10 cellular contexts compared by ENCODE assay signal in the genomic region with DNA sequence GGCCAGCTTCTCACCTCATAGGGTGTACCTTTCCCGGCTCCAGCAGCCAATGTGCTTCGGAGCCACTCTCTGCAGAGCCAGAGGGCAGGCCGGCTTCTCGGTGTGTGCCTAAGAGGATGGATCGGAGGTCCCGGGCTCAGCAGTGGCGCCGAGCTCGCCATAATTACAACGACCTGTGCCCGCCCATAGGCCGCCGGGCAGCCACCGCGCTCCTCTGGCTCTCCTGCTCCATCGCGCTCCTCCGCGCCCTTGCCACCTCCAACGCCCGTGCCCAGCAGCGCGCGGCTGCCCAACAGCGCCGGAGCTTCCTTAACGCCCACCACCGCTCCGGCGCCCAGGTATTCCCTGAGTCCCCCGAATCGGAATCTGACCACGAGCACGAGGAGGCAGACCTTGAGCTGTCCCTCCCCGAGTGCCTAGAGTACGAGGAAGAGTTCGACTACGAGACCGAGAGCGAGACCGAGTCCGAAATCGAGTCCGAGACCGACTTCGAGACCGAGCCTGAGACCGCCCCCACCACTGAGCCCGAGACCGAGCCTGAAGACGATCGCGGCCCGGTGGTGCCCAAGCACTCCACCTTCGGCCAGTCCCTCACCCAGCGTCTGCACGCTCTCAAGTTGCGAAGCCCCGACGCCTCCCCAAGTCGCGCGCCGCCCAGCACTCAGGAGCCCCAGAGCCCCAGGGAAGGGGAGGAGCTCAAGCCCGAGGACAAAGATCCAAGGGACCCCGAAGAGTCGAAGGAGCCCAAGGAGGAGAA. TPM values are rescaled to one million over a fixed set of nuclear protein-coding genes. Genes with fewer than 3 reads are reported as not detected.
A peak's percentile ranks its signal among the peaks of the same experiment; 100 is the strongest.
DNase-seq lines count a peak whose midpoint lies in the region; ATAC-seq and TF ChIP-seq lines count a peak whose summit lies in the region.
"Had no signal": no experiment of that assay in that cellular context is flagged by ENCODE, and none has a peak within 500 bp of the region (broad histone marks: within the 10 kb centered on the region; RNA-seq: fewer than 3 reads in every experiment).

No MANE protein-coding gene starts in this region.

- no peak overlapping the region for H3K27ac Mint-ChIP-seq in activated CD4-positive, alpha-beta memory T cell treated with anti-CD3 and anti-CD28 coated beads for 36 hours
- H3K27ac Mint-ChIP-seq in activated CD4-positive, alpha-beta memory T cell treated with anti-CD3 and anti-CD28 coated beads, Interleukin-2, amount 10 ng/mL, durations not matched to agents 7 days and 5 days: no peak overlapping the region
- H3K27ac Mint-ChIP-seq in glutamatergic neuron (ENCODE audit: unreplicated experiment): no peak overlapping the region

- no peak overlapping the region for H3K27ac ChIP-seq in SJSA1
- H3K27ac ChIP-seq: HL-60, VCaP had no signal

- H3K9me3 Mint-ChIP-seq in activated CD4-positive, alpha-beta memory T cell treated with anti-CD3 and anti-CD28 coated beads for 36 hours: no peaks in the 10 kb centered on the region
- no peaks in the 10 kb centered on the region for H3K9me3 Mint-ChIP-seq in activated CD4-positive, alpha-beta memory T cell treated with anti-CD3 and anti-CD28 coated beads, Interleukin-2, amount 10 ng/mL, durations not matched to agents 7 days and 5 days
- H3K9me3 Mint-ChIP-seq in glutamatergic neuron (ENCODE audit: unreplicated experiment): peaks cover 2% of the 10 kb centered on the region

- DNase-seq in activated CD4-positive, alpha-beta memory T cell treated with anti-CD3 and anti-CD28 coated beads for 36 hours: no peak
- DNase-seq in activated CD4-positive, alpha-beta memory T cell treated with anti-CD3 and anti-CD28 coated beads, Interleukin-2, amount 10 ng/mL, durations not matched to agents 7 days and 5 days: no peak
- no peak for DNase-seq in SJSA1 (ENCODE audit: low read depth in 1 of 2, low spot score in 2 of 2)
- peak; percentile 24 for DNase-seq in glutamatergic neuron
- DNase-seq in GOT3 (lab: John Stamatoyannopoulos, UW): no peak
- no peak for DNase-seq in DMS53 (lab: John Stamatoyannopoulos, UW)

- no peak for ATAC-seq in GM21367 (IDR thresholded peaks at IDR 0.05; ENCODE audit: unreplicated experiment)

- peak overlapping the region; percentile 29 for H3K4me3 ChIP-seq in SJSA1
- no peak overlapping the region for H3K4me3 ChIP-seq in skeletal muscle satellite cell (ENCODE audit: low read length)

- H3K4me3 Mint-ChIP-seq in activated CD4-positive, alpha-beta memory T cell treated with anti-CD3 and anti-CD28 coated beads for 36 hours: peak overlapping the region; percentile 41
- no peak overlapping the region for H3K4me3 Mint-ChIP-seq in activated CD4-positive, alpha-beta memory T cell treated with anti-CD3 and anti-CD28 coated beads, Interleukin-2, amount 10 ng/mL, durations not matched to agents 7 days and 5 days
- peak overlapping the region; percentile 82 for H3K4me3 Mint-ChIP-seq in glutamatergic neuron (ENCODE audit: unreplicated experiment)

- POLR2A ChIA-PET in activated CD4-positive, alpha-beta memory T cell treated with anti-CD3 and anti-CD28 coated beads for 36 hours (lab: Charles Lee): interaction anchor here (0.9 to 1.5 kb wide), 2 partner anchors 188 to 190 kb away, joined by 3 to 5 read pairs; a partner anchor contains a TSS
- POLR2A ChIA-PET in activated CD4-positive, alpha-beta memory T cell treated with anti-CD3 and anti-CD28 coated beads, Interleukin-2, amount 10 ng/mL, durations not matched to agents 7 days and 5 days (lab: Charles Lee): no interaction called here

- H3K4me1 ChIP-seq in SJSA1 (replicated peaks) (peaks cover 18% of the 10 kb centered on the region), skeletal muscle satellite cell (ENCODE audit: control insufficient read depth, insufficient read depth, low read length) (no peaks in the 10 kb centered on the region)

- H3K4me1 Mint-ChIP-seq in activated CD4-positive, alpha-beta memory T cell treated with anti-CD3 and anti-CD28 coated beads for 36 hours (ENCODE audit: low read depth): peaks cover 3% of the 10 kb centered on the region
- peaks cover 14% of the 10 kb centered on the region for H3K4me1 Mint-ChIP-seq in activated CD4-positive, alpha-beta memory T cell treated with anti-CD3 and anti-CD28 coated beads, Interleukin-2, amount 10 ng/mL, durations not matched to agents 7 days and 5 days
- H3K4me1 Mint-ChIP-seq in glutamatergic neuron (ENCODE audit: low read depth, unreplicated experiment): peaks cover 37% of the 10 kb centered on the region

- CTCF ChIA-PET in activated CD4-positive, alpha-beta memory T cell treated with anti-CD3 and anti-CD28 coated beads for 36 hours (lab: Charles Lee): interaction anchor here (0.7 to 2.5 kb wide), 6 partner anchors 11 to 600 kb away, joined by 3 to 8 read pairs (median 3); no protein-coding TSS in a partner anchor
- CTCF ChIA-PET in activated CD4-positive, alpha-beta memory T cell treated with anti-CD3 and anti-CD28 coated beads, Interleukin-2, amount 10 ng/mL, durations not matched to agents 7 days and 5 days (lab: Charles Lee): interaction anchor here (1.0 to 1.4 kb wide), 3 partner anchors 192 to 359 kb away, joined by 3 to 5 read pairs (median 5); no protein-coding TSS in a partner anchor

- H3K27me3 ChIP-seq in SJSA1 (replicated peaks) (peaks cover 46% of the 10 kb centered on the region), skeletal muscle satellite cell (ENCODE audit: control insufficient read depth, insufficient read depth, low read length) (peaks cover 65% of the 10 kb centered on the region)

- H3K9ac ChIP-seq in skeletal muscle satellite cell (ENCODE audit: low read depth, low read length): no peak overlapping the region

- no peaks in the 10 kb centered on the region for H3K36me3 Mint-ChIP-seq in activated CD4-positive, alpha-beta memory T cell treated with anti-CD3 and anti-CD28 coated beads for 36 hours
- H3K36me3 Mint-ChIP-seq in activated CD4-positive, alpha-beta memory T cell treated with anti-CD3 and anti-CD28 coated beads, Interleukin-2, amount 10 ng/mL, durations not matched to agents 7 days and 5 days (ENCODE audit: low read depth): peaks cover 12% of the 10 kb centered on the region
- peaks cover 4% of the 10 kb centered on the region for H3K36me3 Mint-ChIP-seq in glutamatergic neuron (ENCODE audit: unreplicated experiment)

- TF ChIP-seq CTCF in glutamatergic neuron (IDR thresholded peaks at IDR 0.05; ENCODE audit: partially characterized antibody, unreplicated experiment): no peak

- H3K9me3 ChIP-seq in SJSA1 (replicated peaks) (0 out of 2 replicates have a peak, but pooled peaks cover 11% of the 10 kb centered on the region), skeletal muscle satellite cell (replicated peaks; ENCODE audit: low read length) (no peaks in the 10 kb centered on the region)

- no peaks in the 10 kb centered on the region for H3K36me3 ChIP-seq in SJSA1
- no peaks in the 10 kb centered on the region for H3K36me3 ChIP-seq in skeletal muscle satellite cell (ENCODE audit: insufficient read depth, low read length)

- intact Hi-C loops in activated CD4-positive, alpha-beta memory T cell treated with anti-CD3 and anti-CD28 coated beads for 36 hours (cut with micrococcal nuclease): loop anchor here (5.0 kb wide), 1 partner anchor 358 kb away; no protein-coding TSS in a partner anchor

- peaks cover 49% of the 10 kb centered on the region for H3K27me3 Mint-ChIP-seq in activated CD4-positive, alpha-beta memory T cell treated with anti-CD3 and anti-CD28 coated beads for 36 hours
- peaks cover 85% of the 10 kb centered on the region for H3K27me3 Mint-ChIP-seq in activated CD4-positive, alpha-beta memory T cell treated with anti-CD3 and anti-CD28 coated beads, Interleukin-2, amount 10 ng/mL, durations not matched to agents 7 days and 5 days
- peaks cover 16% of the 10 kb centered on the region for H3K27me3 Mint-ChIP-seq in glutamatergic neuron (ENCODE audit: unreplicated experiment)

- H3K4me2 ChIP-seq in skeletal muscle satellite cell (ENCODE audit: low read length): peak overlapping the region; percentile 50

RNA-seq across cellular contexts. Expression of a gene that starts 10.5 kb away (rescaled TPM):
- total RNA-seq in activated CD4-positive, alpha-beta memory T cell treated with anti-CD3 and anti-CD28 coated beads for 36 hours: 1 to 10 TPM; 1.1 to 1.3 TPM
- 1 to 10 TPM in 1 of 2 experiments, under 1 TPM in 1; 0.65 to 1.0 TPM for total RNA-seq in activated CD4-positive, alpha-beta memory T cell treated with anti-CD3 and anti-CD28 coated beads, Interleukin-2, amount 10 ng/mL, durations not matched to agents 7 days and 5 days
- not detected in 2 replicates for total RNA-seq in SJSA1 (2014; rRNA removed; shearing (Covaris generic))
- 11.7 TPM for total RNA-seq in glutamatergic neuron (ENCODE audit: unreplicated experiment)
- 0.66 and 1.0 TPM in 2 replicates for total RNA-seq in skeletal muscle satellite cell (2012; rRNA removed)

RNA-seq across cellular contexts. Expression of a gene that starts 12.3 kb away (rescaled TPM):
- 100 to 1,000 TPM; 658 to 692 TPM for total RNA-seq in activated CD4-positive, alpha-beta memory T cell treated with anti-CD3 and anti-CD28 coated beads for 36 hours
- total RNA-seq in activated CD4-positive, alpha-beta memory T cell treated with anti-CD3 and anti-CD28 coated beads, Interleukin-2, amount 10 ng/mL, durations not matched to agents 7 days and 5 days: 100 to 1,000 TPM; 790 to 809 TPM
- 726 and 1,015 TPM in 2 replicates for total RNA-seq in SJSA1 (2014; rRNA removed; shearing (Covaris generic))
- total RNA-seq in glutamatergic neuron (ENCODE audit: unreplicated experiment): 1,989 TPM
- total RNA-seq in skeletal muscle satellite cell (2012; rRNA removed): 236 and 277 TPM in 2 replicates
